ENCODE assay signal across 1 cellular context in the genomic region with DNA sequence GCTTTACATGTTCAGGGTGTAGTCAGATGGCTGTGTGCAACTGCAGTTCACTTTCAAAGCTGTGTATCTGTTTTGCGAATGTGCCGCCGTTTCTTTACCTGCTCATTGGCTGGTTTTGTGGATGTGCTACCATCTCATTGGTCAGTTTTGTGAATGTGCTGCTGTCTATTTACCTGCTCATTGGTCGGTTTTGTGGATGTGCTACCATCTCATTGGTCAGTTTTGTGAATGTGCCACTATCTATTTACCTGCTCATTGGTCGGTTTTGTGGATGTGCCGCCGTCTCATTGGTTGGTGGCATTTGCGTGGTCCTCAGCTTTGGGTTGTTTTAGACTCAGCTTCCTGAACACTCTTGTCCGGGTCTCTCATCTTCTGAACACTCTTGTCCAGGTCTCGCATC.
TF ChIP-seq lines count a peak whose summit lies in the region.

No MANE protein-coding gene starts in this region.

TF ChIP-seq in K562, 482 proteins besides CTCF, POLR2A, EP300 and RAD21 (continued from another document):
- TF ChIP-seq, protein P1, sequence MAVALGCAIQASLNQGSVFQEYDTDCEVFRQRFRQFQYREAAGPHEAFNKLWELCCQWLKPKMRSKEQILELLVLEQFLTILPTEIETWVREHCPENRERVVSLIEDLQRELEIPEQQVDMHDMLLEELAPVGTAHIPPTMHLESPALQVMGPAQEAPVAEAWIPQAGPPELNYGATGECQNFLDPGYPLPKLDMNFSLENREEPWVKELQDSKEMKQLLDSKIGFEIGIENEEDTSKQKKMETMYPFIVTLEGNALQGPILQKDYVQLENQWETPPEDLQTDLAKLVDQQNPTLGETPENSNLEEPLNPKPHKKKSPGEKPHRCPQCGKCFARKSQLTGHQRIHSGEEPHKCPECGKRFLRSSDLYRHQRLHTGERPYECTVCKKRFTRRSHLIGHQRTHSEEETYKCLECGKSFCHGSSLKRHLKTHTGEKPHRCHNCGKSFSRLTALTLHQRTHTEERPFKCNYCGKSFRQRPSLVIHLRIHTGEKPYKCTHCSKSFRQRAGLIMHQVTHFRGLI (CRISPR knock-in tag; IDR thresholded peaks at IDR 0.05) = no peak
- TF ChIP-seq LARP7 (IDR thresholded peaks at IDR 0.05) (no peak), NFYB (IDR thresholded peaks at IDR 0.05; ENCODE audit: extremely low read depth, insufficient read length) (peak; percentile 28), FOS (IDR thresholded peaks at IDR 0.05; ENCODE audit: extremely low read depth, insufficient read length) (peak; percentile 11), BRD4 (IDR thresholded peaks at IDR 0.05) (no peak), COPS2 (conservative IDR thresholded peaks at IDR 0.05) (no peak), ZNF12 (CRISPR knock-in tag; IDR thresholded peaks at IDR 0.05) (no peak), ASH1L (IDR thresholded peaks at IDR 0.05; ENCODE audit: borderline replicate concordance, low read depth, partially characterized antibody) (peak; percentile 51), SMARCA5 (IDR thresholded peaks at IDR 0.05) (no peak), SUPT5H (IDR thresholded peaks at IDR 0.05) (no peak), SLC30A9 (CRISPR knock-in tag; IDR thresholded peaks at IDR 0.05) (no peak)
- TF ChIP-seq, protein P2, sequence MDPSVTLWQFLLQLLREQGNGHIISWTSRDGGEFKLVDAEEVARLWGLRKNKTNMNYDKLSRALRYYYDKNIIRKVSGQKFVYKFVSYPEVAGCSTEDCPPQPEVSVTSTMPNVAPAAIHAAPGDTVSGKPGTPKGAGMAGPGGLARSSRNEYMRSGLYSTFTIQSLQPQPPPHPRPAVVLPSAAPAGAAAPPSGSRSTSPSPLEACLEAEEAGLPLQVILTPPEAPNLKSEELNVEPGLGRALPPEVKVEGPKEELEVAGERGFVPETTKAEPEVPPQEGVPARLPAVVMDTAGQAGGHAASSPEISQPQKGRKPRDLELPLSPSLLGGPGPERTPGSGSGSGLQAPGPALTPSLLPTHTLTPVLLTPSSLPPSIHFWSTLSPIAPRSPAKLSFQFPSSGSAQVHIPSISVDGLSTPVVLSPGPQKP (CRISPR knock-in tag; IDR thresholded peaks at IDR 0.05) = no peak
- TF ChIP-seq, protein P3, sequence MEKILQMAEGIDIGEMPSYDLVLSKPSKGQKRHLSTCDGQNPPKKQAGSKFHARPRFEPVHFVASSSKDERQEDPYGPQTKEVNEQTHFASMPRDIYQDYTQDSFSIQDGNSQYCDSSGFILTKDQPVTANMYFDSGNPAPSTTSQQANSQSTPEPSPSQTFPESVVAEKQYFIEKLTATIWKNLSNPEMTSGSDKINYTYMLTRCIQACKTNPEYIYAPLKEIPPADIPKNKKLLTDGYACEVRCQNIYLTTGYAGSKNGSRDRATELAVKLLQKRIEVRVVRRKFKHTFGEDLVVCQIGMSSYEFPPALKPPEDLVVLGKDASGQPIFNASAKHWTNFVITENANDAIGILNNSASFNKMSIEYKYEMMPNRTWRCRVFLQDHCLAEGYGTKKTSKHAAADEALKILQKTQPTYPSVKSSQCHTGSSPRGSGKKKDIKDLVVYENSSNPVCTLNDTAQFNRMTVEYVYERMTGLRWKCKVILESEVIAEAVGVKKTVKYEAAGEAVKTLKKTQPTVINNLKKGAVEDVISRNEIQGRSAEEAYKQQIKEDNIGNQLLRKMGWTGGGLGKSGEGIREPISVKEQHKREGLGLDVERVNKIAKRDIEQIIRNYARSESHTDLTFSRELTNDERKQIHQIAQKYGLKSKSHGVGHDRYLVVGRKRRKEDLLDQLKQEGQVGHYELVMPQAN (IDR thresholded peaks at IDR 0.05; ENCODE audit: borderline replicate concordance) = no peak
- TF ChIP-seq, protein P4, sequence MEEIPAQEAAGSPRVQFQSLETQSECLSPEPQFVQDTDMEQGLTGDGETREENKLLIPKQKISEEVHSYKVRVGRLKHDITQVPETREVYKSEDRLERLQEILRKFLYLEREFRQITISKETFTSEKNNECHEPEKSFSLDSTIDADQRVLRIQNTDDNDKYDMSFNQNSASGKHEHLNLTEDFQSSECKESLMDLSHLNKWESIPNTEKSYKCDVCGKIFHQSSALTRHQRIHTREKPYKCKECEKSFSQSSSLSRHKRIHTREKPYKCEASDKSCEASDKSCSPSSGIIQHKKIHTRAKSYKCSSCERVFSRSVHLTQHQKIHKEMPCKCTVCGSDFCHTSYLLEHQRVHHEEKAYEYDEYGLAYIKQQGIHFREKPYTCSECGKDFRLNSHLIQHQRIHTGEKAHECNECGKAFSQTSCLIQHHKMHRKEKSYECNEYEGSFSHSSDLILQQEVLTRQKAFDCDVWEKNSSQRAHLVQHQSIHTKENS (CRISPR knock-in tag; IDR thresholded peaks at IDR 0.05) = no peak
